In genomic region chr7:1358376-1359050, GRCh38 we compare ENCODE assay signal across 1 cellular context.
TF ChIP-seq lines count a peak whose summit lies in the region.

No MANE protein-coding gene starts in this region.

TF ChIP-seq in HCT116, 20 proteins besides CTCF, POLR2A, EP300 and RAD21 (continued from another document):
- TF ChIP-seq ZBTB33 (IDR thresholded peaks at IDR 0.05; ENCODE audit: extremely low read depth, insufficient replicate concordance, low read length) (no peak), SP1 (IDR thresholded peaks at IDR 0.05; ENCODE audit: low read depth) (no peak), CEBPB (IDR thresholded peaks at IDR 0.05; ENCODE audit: low read depth) (no peak), POLR2AphosphoS5 (IDR thresholded peaks at IDR 0.05; ENCODE audit: low read depth, low read length) (no peak)
